In genomic region chr11:8863838-8864237, GRCh38 we compare ENCODE assay signal across 13 cellular contexts. TPM values are rescaled to one million over a fixed set of nuclear protein-coding genes. Genes with fewer than 3 reads are reported as not detected.
A peak's percentile ranks its signal among the peaks of the same experiment; 100 is the strongest.
DNase-seq lines count a peak whose midpoint lies in the region; ATAC-seq and TF ChIP-seq lines count a peak whose summit lies in the region.
"Had no signal": no experiment of that assay in that cellular context is flagged by ENCODE, and none has a peak within 500 bp of the region (broad histone marks: within the 10 kb centered on the region; RNA-seq: fewer than 3 reads in every experiment).

No MANE protein-coding gene starts in this region.

- H3K4me1 ChIP-seq in ACC112 (ENCODE audit: control insufficient read depth, insufficient read depth, low read length, unreplicated experiment) (peaks cover 43% of the 10 kb centered on the region), mesenchymal stem cell (ENCODE audit: control insufficient read depth, insufficient read depth, low read depth, low read length) (peaks cover 7% of the 10 kb centered on the region)

- H2BK15ac ChIP-seq in mesenchymal stem cell (ENCODE audit: low read depth, poor library complexity, severe bottlenecking), result no peak overlapping the region

- 35% methylated on average over 1 of the region's 1 CpG for WGBS in mesenchymal stem cell

- peak overlapping the region; percentile 83 for H3K9ac ChIP-seq in mesenchymal stem cell (ENCODE audit: low read length)

- H4K91ac ChIP-seq in mesenchymal stem cell (ENCODE audit: low read length), result no peak overlapping the region

- no peak overlapping the region for H4K8ac ChIP-seq in mesenchymal stem cell (ENCODE audit: low read length)

- H3K4me3 ChIP-seq in ACC112 (ENCODE audit: low read depth, low read length) (peak overlapping the region; percentile 4; the same call in 1 of the 2 replicates), mesenchymal stem cell (ENCODE audit: insufficient read depth in 1 of 2, low read depth in 1 of 2, low read length in 2 of 2) (peak overlapping the region in 1 of 2 experiments; percentile 46)

- DNase-seq in NCI-H187 (lab: John Stamatoyannopoulos, UW), result peak; percentile 41 to 60
- DNase-seq in dermis blood vessel endothelial cell, result peak; percentile 55
- DNase-seq in mesenchymal stem cell, result peak; percentile 65
- DNase-seq in pons (ENCODE audit: low spot score), result no peak
- no peak for DNase-seq in Right ventricle myocardium superior
- no peak for DNase-seq in GM13976 (ENCODE audit: low spot score)
- DNase-seq: naive thymus-derived CD4-positive, alpha-beta T cell; NCI-H446; SHP77 treated with DMSO at 0.1 percent for 48 hours; stimulated activated CD4-positive, alpha-beta T cell treated with anti-CD3 and anti-CD28 coated beads, Interleukin-12 subunit alpha, Interleukin-12 subunit beta, amount 100 ng/mL, for 4 hours; stimulated activated CD8-positive, alpha-beta memory T cell treated with anti-CD3 and anti-CD28 coated beads, Interleukin-4, amount 100 ng/mL, for 48 hours had no signal

- peaks cover 22% of the 10 kb centered on the region for H3K79me1 ChIP-seq in mesenchymal stem cell (replicated peaks; ENCODE audit: low read length, poor library complexity, severe bottlenecking)

- H3K27ac ChIP-seq in ACC112 (ENCODE audit: low read depth, low read length) (peak overlapping the region; percentile 76), mesenchymal stem cell (ENCODE audit: low read length, poor library complexity, severe bottlenecking) (peak overlapping the region; percentile 72)

- H3K27me3 ChIP-seq in ACC112 (ENCODE audit: insufficient read depth, low read length) (no peaks in the 10 kb centered on the region), mesenchymal stem cell (ENCODE audit: control insufficient read depth in 1 of 2, insufficient read depth in 1 of 2, low read length in 2 of 2) (no peaks in the 10 kb centered on the region)

- no peak for TF ChIP-seq CTCF in GM13976 (IDR thresholded peaks at IDR 0.05; ENCODE audit: borderline replicate concordance, control extremely low read depth, extremely low read depth, insufficient read depth, missing control alignments)

- H3K79me2 ChIP-seq in ACC112 (ENCODE audit: control insufficient read depth, insufficient read depth, low read length, unreplicated experiment), result peaks cover 13% of the 10 kb centered on the region

- H2AK5ac ChIP-seq in mesenchymal stem cell (ENCODE audit: low read length, severe bottlenecking), result no peak overlapping the region

- peak overlapping the region; percentile 22 for H3K4me2 ChIP-seq in mesenchymal stem cell (ENCODE audit: low read length, poor library complexity, severe bottlenecking)

- H2AFZ ChIP-seq in ACC112 (ENCODE audit: low read length, unreplicated experiment), result no peak overlapping the region
- no peak overlapping the region for H2AFZ ChIP-seq in mesenchymal stem cell (ENCODE audit: low read depth, low read length)

- H3K9me3 ChIP-seq in mesenchymal stem cell (ENCODE audit: control insufficient read depth, low read length), result no peaks in the 10 kb centered on the region

- H2BK12ac ChIP-seq in mesenchymal stem cell (ENCODE audit: low read length in 2 of 2), result no peak overlapping the region

- in situ Hi-C loops in GM13976 (cut with MboI; ENCODE audit: low sequenced_read_pairs, unreplicated experiment), result no loop called here

- peak overlapping the region in 1 of 2 experiments; percentile 64 for H3K4ac ChIP-seq in mesenchymal stem cell (ENCODE audit: low read depth in 1 of 2, low read length in 2 of 2)

- H2BK120ac ChIP-seq in mesenchymal stem cell (ENCODE audit: low read depth, low read length), result no peak overlapping the region

- intact Hi-C loops in Right ventricle myocardium superior (cut with DNase I), result no loop called here

- H3K18ac ChIP-seq in mesenchymal stem cell (ENCODE audit: low read depth in 1 of 2, low read length in 2 of 2), result no peak overlapping the region

- H2BK5ac ChIP-seq in mesenchymal stem cell (ENCODE audit: low read depth, low read length, poor library complexity, severe bottlenecking), result no peak overlapping the region

- H3K36me3 ChIP-seq in ACC112 (ENCODE audit: insufficient read depth, low read length) (no peaks in the 10 kb centered on the region), mesenchymal stem cell (ENCODE audit: control insufficient read depth in 1 of 2, insufficient read depth in 2 of 2, low read depth in 1 of 2, low read length in 2 of 2) (no peaks in the 10 kb centered on the region)

- no peak overlapping the region for H3K23ac ChIP-seq in mesenchymal stem cell (ENCODE audit: low read length in 2 of 2)

- ATAC-seq in Right ventricle myocardium superior (ENCODE audit: poor library complexity), result no peak
- ATAC-seq in GM18502 (IDR thresholded peaks at IDR 0.05; ENCODE audit: poor library complexity, unreplicated experiment), result no peak
- ATAC-seq: naive thymus-derived CD4-positive, alpha-beta T cell had no signal

- no peak overlapping the region for H3K14ac ChIP-seq in mesenchymal stem cell (ENCODE audit: low read length in 2 of 2)

RNA-seq across cellular contexts. Expression of gene AKIP1, which starts 47.2 kb away (rescaled TPM):
- 26.5 and 32.6 TPM in 2 replicates for total RNA-seq in dermis blood vessel endothelial cell
- 31.4 TPM for polyA plus RNA-seq in mesenchymal stem cell (2013, experiment 1 of 2)
- 30.7 TPM for polyA plus RNA-seq in mesenchymal stem cell (2013, experiment 2 of 2)
- total RNA-seq in Right ventricle myocardium superior, result 26.8 TPM

Comparison
In these comparisons a context has a peak if more than half of its experiments do, and no peak if none do; other contexts are left out.
1. DNase-seq: peak in NCI-H187 (2 of 2), dermis blood vessel endothelial cell (single experiment) and mesenchymal stem cell (single experiment); none in pons (single experiment), Right ventricle myocardium superior (single experiment) and GM13976 (single experiment).